In genomic region chr1:212671342-212672031, GRCh38 we compare ENCODE assay signal across 9 cellular contexts. TPM values are rescaled to one million over a fixed set of nuclear protein-coding genes. Genes with fewer than 3 reads are reported as not detected.
A peak's percentile ranks its signal among the peaks of the same experiment; 100 is the strongest.
DNase-seq lines count a peak whose midpoint lies in the region; ATAC-seq, FAIRE-seq and TF ChIP-seq lines count a peak whose summit lies in the region.
"Had no signal": no experiment of that assay in that cellular context is flagged by ENCODE, and none has a peak within 500 bp of the region (broad histone marks: within the 10 kb centered on the region; RNA-seq: fewer than 3 reads in every experiment).

No MANE protein-coding gene starts in this region.

- POLR2A ChIA-PET in GM12878 (lab: Charles Lee) = interaction anchor here (1.2 kb wide), 1 partner anchor 26 kb away, joined by 3 read pairs; no protein-coding TSS in a partner anchor

- H3K27ac ChIP-seq in GM12878 (ENCODE audit: control insufficient read depth, insufficient read depth) = no peak overlapping the region
- H3K27ac ChIP-seq in right lobe of liver = no peak overlapping the region

- H3K4me1 ChIP-seq in GM12878 (ENCODE audit: control insufficient read depth, insufficient read depth, low read length) = peaks cover 34% of the 10 kb centered on the region
- H3K4me1 ChIP-seq in right lobe of liver = no peaks in the 10 kb centered on the region

- TF ChIP-seq RAD21 in GM12878 (IDR thresholded peaks at IDR 0.05; ENCODE audit: insufficient read depth, low read depth, low read length) = no peak

- no peak overlapping the region for H3K9ac ChIP-seq in GM12878 (ENCODE audit: control insufficient read depth, insufficient read depth, low read length)

- ATAC-seq in HG03460 (IDR thresholded peaks at IDR 0.05; ENCODE audit: unreplicated experiment) (peak; percentile 46), GM12878 (peak; percentile 65), right lobe of liver (peak; percentile 31 to 72 (median 50)), GM21576 (IDR thresholded peaks at IDR 0.05; ENCODE audit: unreplicated experiment) (no peak)

- DNase-seq in GM12892 (ENCODE audit: insufficient read length) (no peak), NCI-H69 (lab: John Stamatoyannopoulos, UW) (peak; percentile 98), GM12878 (ENCODE audit: low read depth, low spot score) (no peak), right lobe of liver (no peak)
- DNase-seq in activated CD4-positive, alpha-beta T cell treated with anti-CD3 and anti-CD28 coated beads for 48 hours = no peak
- no peak for DNase-seq in activated naive CD4-positive, alpha-beta T cell treated with anti-CD3 and anti-CD28 coated beads, Interleukin-2, amount 10 ng/mL, durations not matched to agents 7 days and 5 days

- peak overlapping the region; percentile 32 for H3K4me2 ChIP-seq in GM12878 (ENCODE audit: control insufficient read depth, insufficient read depth)

- no peak overlapping the region for H3K4me3 ChIP-seq in GM12878
- H3K4me3 ChIP-seq in right lobe of liver = no peak overlapping the region

- H3K27ac Mint-ChIP-seq in activated naive CD4-positive, alpha-beta T cell treated with anti-CD3 and anti-CD28 coated beads, Interleukin-2, amount 10 ng/mL, durations not matched to agents 7 days and 5 days = no peak overlapping the region

- H3K4me1 Mint-ChIP-seq in activated naive CD4-positive, alpha-beta T cell treated with anti-CD3 and anti-CD28 coated beads, Interleukin-2, amount 10 ng/mL, durations not matched to agents 7 days and 5 days = peaks cover 12% of the 10 kb centered on the region

- H3K36me3 Mint-ChIP-seq in activated naive CD4-positive, alpha-beta T cell treated with anti-CD3 and anti-CD28 coated beads, Interleukin-2, amount 10 ng/mL, durations not matched to agents 7 days and 5 days = no peaks in the 10 kb centered on the region

- H3K27me3 Mint-ChIP-seq in activated naive CD4-positive, alpha-beta T cell treated with anti-CD3 and anti-CD28 coated beads, Interleukin-2, amount 10 ng/mL, durations not matched to agents 7 days and 5 days = peaks cover 32% of the 10 kb centered on the region

- no peaks in the 10 kb centered on the region for H4K20me1 ChIP-seq in GM12878 (ENCODE audit: control insufficient read depth, insufficient read depth)

- intact Hi-C loops in GM12878 (cut with micrococcal nuclease; ENCODE audit: unreplicated experiment) (no loop called here), right lobe of liver (cut with DNase I) (no loop called here)

- no TSS peak for BruUV-seq in GM12878 (replicated peaks; lab: Mats Ljungman, UMichigan)

- no peaks in the 10 kb centered on the region for H3K36me3 ChIP-seq in GM12878 (ENCODE audit: control insufficient read depth in 2 of 2, insufficient read depth in 2 of 2, low read length in 1 of 2)
- no peaks in the 10 kb centered on the region for H3K36me3 ChIP-seq in right lobe of liver

- H2AFZ ChIP-seq in GM12878 (ENCODE audit: control insufficient read depth, low read depth, low read length) = peak overlapping the region; percentile 72

- CTCF ChIA-PET in GM12878 (lab: Yijun Ruan, JAX) = interaction anchor here (0.6 to 4.0 kb wide), 20 partner anchors 13 to 326 kb away, joined by 3 to 18 read pairs (median 4); no protein-coding TSS in a partner anchor
- CTCF ChIA-PET in activated naive CD4-positive, alpha-beta T cell treated with anti-CD3 and anti-CD28 coated beads, Interleukin-2, amount 10 ng/mL, durations not matched to agents 7 days and 5 days (lab: Charles Lee) = interaction anchor here (0.9 to 1.4 kb wide), 4 partner anchors 7 to 110 kb away, joined by 3 to 6 read pairs (median 3); no protein-coding TSS in a partner anchor

- RAD21 ChIA-PET in GM12878 (lab: Charles Lee; ENCODE audit: unreplicated experiment) = interaction anchor here (1.0 to 1.8 kb wide), 5 partner anchors 12 to 116 kb away, joined by 3 to 7 read pairs (median 4); no protein-coding TSS in a partner anchor

- H3K9me3 ChIP-seq in GM12878 (replicated peaks; ENCODE audit: control insufficient read depth, insufficient read depth, low read length) = no peaks in the 10 kb centered on the region
- H3K9me3 ChIP-seq in right lobe of liver = no peaks in the 10 kb centered on the region

- whole genome bisulfite sequencing in GM12878 (ENCODE audit: insufficient coverage, insufficient replicate concordance, low lambda C conversion rate, missing lambda C conversion rate) = 14% methylated on average over 12 of the region's 12 CpGs
- WGBS in right lobe of liver (ENCODE audit: insufficient coverage, low coverage, low lambda C conversion rate, missing lambda C conversion rate) = 55% methylated on average over 11 of the region's 12 CpGs

- H3K27me3 ChIP-seq in GM12878 (replicated peaks in 1 of 2; ENCODE audit: control insufficient read depth in 2 of 2, insufficient read depth in 2 of 2, low read length in 1 of 2) (no peaks in the 10 kb centered on the region), right lobe of liver (no peaks in the 10 kb centered on the region)

- in situ Hi-C loops in GM12878 (cut with MboI) = no loop called here

- H3K79me2 ChIP-seq in GM12878 (ENCODE audit: control insufficient read depth, insufficient read depth, low read length) = no peaks in the 10 kb centered on the region

- TF ChIP-seq CTCF in GM12878 (IDR thresholded peaks at IDR 0.05 in 2 of 3, conservative IDR thresholded peaks at IDR 0.05 in 1 of 3; ENCODE audit: control insufficient read depth in 2 of 3, extremely low read depth in 1 of 3, insufficient read depth in 1 of 3, low read depth in 3 of 3, low read length in 3 of 3) (no peak), right lobe of liver (IDR thresholded peaks at IDR 0.05) (no peak)

- TF ChIP-seq POLR2A in GM12892 (IDR thresholded peaks at IDR 0.05; ENCODE audit: low read depth, low read length) = no peak
- TF ChIP-seq POLR2A in GM12878 (IDR thresholded peaks at IDR 0.05; ENCODE audit: low read depth, low read length) = no peak
- TF ChIP-seq POLR2A in right lobe of liver (IDR thresholded peaks at IDR 0.05) = no peak

- TF ChIP-seq EP300 in GM12878 (IDR thresholded peaks at IDR 0.05; ENCODE audit: borderline replicate concordance in 1 of 2, control insufficient read depth in 1 of 2, low read depth in 2 of 2, low read length in 2 of 2) = no peak

- SMC1A ChIA-PET in GM12878 (lab: Charles Lee; ENCODE audit: uncharacterized antibody, unreplicated experiment) = interaction anchor here (0.7 to 2.8 kb wide), 17 partner anchors 14 to 215 kb away, joined by 3 to 19 read pairs (median 4); no protein-coding TSS in a partner anchor

- FAIRE-seq in GM12892 (lab: Jason Lieb, UNC) (peak; percentile 14), GM12878 (lab: Jason Lieb, UNC) (peak; percentile 13)
- FAIRE-seq: endothelial cell of umbilical vein had no signal

- no peak overlapping the region for H3K4me3 Mint-ChIP-seq in activated naive CD4-positive, alpha-beta T cell treated with anti-CD3 and anti-CD28 coated beads, Interleukin-2, amount 10 ng/mL, durations not matched to agents 7 days and 5 days

- no peaks in the 10 kb centered on the region for H3K9me3 Mint-ChIP-seq in activated naive CD4-positive, alpha-beta T cell treated with anti-CD3 and anti-CD28 coated beads, Interleukin-2, amount 10 ng/mL, durations not matched to agents 7 days and 5 days

TF ChIP-seq in GM12878, 131 proteins besides CTCF, POLR2A, EP300 and RAD21 (continues in another document):
- TF ChIP-seq PKNOX1 (IDR thresholded peaks at IDR 0.05) (0 out of 2 replicates have a peak, but pooled peaks have one; percentile 12), EGR1 (IDR thresholded peaks at IDR 0.05; ENCODE audit: borderline replicate concordance in 1 of 2, low read depth in 2 of 2, low read length in 2 of 2) (peak in 1 of 2 experiments; percentile 29; a peak in 1 of 3 replicates), POU2F2 (IDR thresholded peaks at IDR 0.05; ENCODE audit: borderline replicate concordance, low read depth, low read length) (peak; percentile 56; the same call in 1 of the 3 replicates), EZH2 (IDR thresholded peaks at IDR 0.05; ENCODE audit: borderline replicate concordance, control insufficient read depth, low read depth, low read length) (no peak)

RNA-seq across cellular contexts. Expression of gene BATF3, which starts 28.2 kb away (rescaled TPM):
- polyA plus RNA-seq in GM12892 (2012; ENCODE audit: missing spikeins) = 12.8 TPM
- total RNA-seq in GM12878 (2013; cell fraction: nucleolus; rRNA removed) = 10.3 and 10.7 TPM in 2 replicates
- 41.9 and 50.4 TPM in 2 replicates for total RNA-seq in GM12878 (2014; rRNA removed)
- total RNA-seq in GM12878 (2014; rRNA removed; fragmentation: Illumina TruSeq; extraction: Trizol) = 28.7 and 30.6 TPM in 2 replicates
- total RNA-seq in GM12878 (2021) = 44.9 and 47.5 TPM in 2 replicates
- polyA plus RNA-seq in GM12878 (2011; ENCODE audit: low read depth) = 9.6 TPM
- 15.1 and 25.6 TPM in 2 replicates for polyA plus RNA-seq in GM12878 (2011; rRNA removed)
- polyA plus RNA-seq in GM12878 (2011; cell fraction: cytosol; rRNA removed) = 31.7 and 44.5 TPM in 2 replicates
- 26.0 and 28.6 TPM in 2 replicates for polyA plus RNA-seq in GM12878 (2011; cell fraction: nucleus; rRNA removed)
- polyA plus RNA-seq in GM12878 (2012) = 7.8 and 9.7 TPM in 2 replicates
- polyA plus RNA-seq in GM12878 (2014; fragmentation: Illumina TruSeq; extraction: Trizol) = 7.6 and 31.1 TPM in 2 replicates
- polyA plus RNA-seq in GM12878 (2014; fragmentation: Nextera tagmentation; extraction: Ambion mirVana) = 10 to 100 TPM; 11.1 to 12.3 TPM
- polyA plus RNA-seq in GM12878 (2014; rRNA removed) = 56.7 and 56.8 TPM in 2 replicates
- polyA plus RNA-seq in GM12878 (2016; fragmentation: Nextera tagmentation; extraction: Ambion mirVana) = 10 to 100 TPM; 20.4 to 33.2 TPM
- 5.7 and 9.1 TPM in 2 replicates for polyA minus RNA-seq in GM12878 (2011; rRNA and poly(A)+ RNA removed)
- polyA minus RNA-seq in GM12878 (2011; cell fraction: cytosol; rRNA and poly(A)+ RNA removed) = 4.2 and 4.8 TPM in 2 replicates
- 4.2 and 5.8 TPM in 2 replicates for polyA minus RNA-seq in GM12878 (2011; cell fraction: nucleus; rRNA and poly(A)+ RNA removed)
- total RNA-seq in right lobe of liver = 1 to 10 TPM in 2 of 6 experiments, under 1 TPM in 1, not detected in 3; 0.68 to 2.7 (median 1.2) TPM
